Comparison of ENCODE assay signal across 20 cellular contexts in the genomic region with DNA sequence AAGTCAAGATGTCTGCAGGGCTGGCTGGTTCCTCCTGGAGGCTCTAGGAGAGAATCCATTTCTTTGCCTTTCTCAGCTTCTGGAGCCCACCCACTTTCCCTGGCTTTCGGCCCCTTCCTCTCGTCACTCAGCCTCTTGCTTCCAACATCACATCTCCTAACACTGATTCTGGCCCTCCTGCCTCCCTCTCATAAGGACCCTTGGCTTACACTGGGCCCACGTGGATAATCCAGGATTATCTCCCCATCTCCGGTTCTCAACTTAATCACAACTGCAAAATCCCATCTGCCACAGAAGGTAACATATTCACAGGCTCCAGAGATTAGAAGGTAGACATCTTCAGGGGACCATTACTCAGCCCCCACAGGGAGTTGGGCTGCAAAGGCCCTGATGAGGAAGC.
DNase-seq lines count a peak whose midpoint lies in the region; ATAC-seq, FAIRE-seq and TF ChIP-seq lines count a peak whose summit lies in the region.
"Had no signal": no experiment of that assay in that cellular context is flagged by ENCODE, and none has a peak within 500 bp of the region (broad histone marks: within the 10 kb centered on the region; RNA-seq: fewer than 3 reads in every experiment).

No MANE protein-coding gene starts in this region.

- in situ Hi-C loops in IMR-90 (cut with MboI; ENCODE audit: low sequenced_read_pairs): no loop called here

- dilution Hi-C loops in IMR-90 (cut with HindIII; ENCODE audit: low sequenced_read_pairs, unreplicated experiment): no loop called here

- TF ChIP-seq RAD21 in IMR-90 (IDR thresholded peaks at IDR 0.05; ENCODE audit: low read length): no peak

- no peaks in the 10 kb centered on the region; a peak in 1 of 22 replicates for H4K20me1 ChIP-seq in BLaER1 treated with 17β-estradiol and CSF1 and Interleukin-3, amounts not matched to agents 10 nM and 100 nM
- no peaks in the 10 kb centered on the region for H4K20me1 ChIP-seq in IMR-90 (ENCODE audit: insufficient read depth, low read length)

- WGBS in IMR-90 (ENCODE audit: extremely low coverage in 2 of 2, insufficient read length in 1 of 2), 2 experiments: 100% methylated on average over 2 of the region's 4 CpGs; no CpG with 5 or more reads in 1 of the 2 experiments
- WGBS in endodermal cell (ENCODE audit: insufficient coverage in 1 of 2, insufficient read length in 1 of 2), 2 experiments: 89 to 100% methylated on average over 3 to 4 of the region's 4 CpGs
- WGBS in pancreas, 2 donors: 47 to 60% methylated on average over 4 of the region's 4 CpGs

- H3K4me3 ChIP-seq in BLaER1 treated with 17β-estradiol and CSF1 and Interleukin-3, amounts not matched to agents 10 nM and 100 nM: peak overlapping the region; percentile 10 to 73 (median 57); a peak in 18 of 20 replicates
- H3K4me3 ChIP-seq in IMR-90 (ENCODE audit: insufficient read depth, low read depth, low read length) (no peak overlapping the region), endodermal cell (ENCODE audit: low read length) (no peak overlapping the region), pancreas (no peak overlapping the region)
- H3K4me3 ChIP-seq: psoas muscle, vagina had no signal

- intact Hi-C loops in IMR-90 (cut with micrococcal nuclease): no loop called here
- intact Hi-C loops in posterior vena cava (cut with DNase I): no loop called here
- intact Hi-C loops in activated naive CD4-positive, alpha-beta T cell treated with anti-CD3 and anti-CD28 coated beads for 36 hours (cut with micrococcal nuclease): loop anchor here (5.0 kb wide), 1 partner anchor 110 kb away; no protein-coding TSS in a partner anchor
- intact Hi-C loops in pancreas (cut with DNase I): no loop called here

- peaks cover 0 to 7% of the 10 kb centered on the region in 2 experiments; a peak in 1 of 4 replicates for H3K79me1 ChIP-seq in IMR-90 (ENCODE audit: low read depth in 1 of 2, low read length in 2 of 2)

- no peak overlapping the region for H3K4me3 Mint-ChIP-seq in endodermal cell
- H3K4me3 Mint-ChIP-seq in activated naive CD4-positive, alpha-beta T cell treated with anti-CD3 and anti-CD28 coated beads for 36 hours: no peak overlapping the region
- H3K4me3 Mint-ChIP-seq: T-helper 1 cell treated with Interleukin-12 subunit alpha and Interleukin-12 subunit beta and Interleukin-4 antibody, amounts not matched to agents 30 μg/mL and 1 μg/mL, for 36 hours had no signal

- H3K27me3 Mint-ChIP-seq in endodermal cell (ENCODE audit: insufficient read depth): no peaks in the 10 kb centered on the region
- H3K27me3 Mint-ChIP-seq in activated naive CD4-positive, alpha-beta T cell treated with anti-CD3 and anti-CD28 coated beads for 36 hours (ENCODE audit: low read depth): peaks cover 29% of the 10 kb centered on the region

- no peak overlapping the region for H4K5ac ChIP-seq in IMR-90 (ENCODE audit: low read depth, low read length)

- ATAC-seq in IMR-90 (ENCODE audit: low read depth) (no peak), pancreas (no peak)
- ATAC-seq: HepG2, psoas muscle had no signal

- no peak for FAIRE-seq in pancreas (lab: Jason Lieb, UNC)
- FAIRE-seq: colon, frontal cortex, HepG2 had no signal

- H3K27me3 ChIP-seq in BLaER1 treated with 17β-estradiol and CSF1 and Interleukin-3, amounts not matched to agents 10 nM and 100 nM: no peaks in the 10 kb centered on the region
- H3K27me3 ChIP-seq in IMR-90 (ENCODE audit: control insufficient read depth, insufficient read depth, low read length) (no peaks in the 10 kb centered on the region), endodermal cell (ENCODE audit: control insufficient read depth, insufficient read depth, low read length, poor library complexity, severe bottlenecking) (no peaks in the 10 kb centered on the region), pancreas (no peaks in the 10 kb centered on the region)
- H3K27me3 ChIP-seq: vagina had no signal

- H3K56ac ChIP-seq in IMR-90 (ENCODE audit: extremely low read depth, insufficient read depth, low read length): no peak overlapping the region

- peaks cover 13% of the 10 kb centered on the region for H3K9me3 Mint-ChIP-seq in endodermal cell
- no peaks in the 10 kb centered on the region for H3K9me3 Mint-ChIP-seq in activated naive CD4-positive, alpha-beta T cell treated with anti-CD3 and anti-CD28 coated beads for 36 hours
- H3K9me3 Mint-ChIP-seq: T-helper 1 cell treated with Interleukin-12 subunit alpha and Interleukin-12 subunit beta and Interleukin-4 antibody, amounts not matched to agents 30 μg/mL and 1 μg/mL, for 36 hours had no signal

- TF ChIP-seq CTCF in IMR-90 (conservative IDR thresholded peaks at IDR 0.05; ENCODE audit: low read depth, low read length) (no peak), endodermal cell (conservative IDR thresholded peaks at IDR 0.05) (no peak), pancreas (IDR thresholded peaks at IDR 0.05) (no peak)

- peak overlapping the region; percentile 67 for H2BK20ac ChIP-seq in IMR-90 (ENCODE audit: low read depth, low read length)

- peak overlapping the region; percentile 82 for H2AK5ac ChIP-seq in IMR-90 (ENCODE audit: low read depth, low read length)

- DNase-seq in IMR-90: no peak
- no peak for DNase-seq in endodermal cell
- peak; percentile 17 for DNase-seq in posterior vena cava (ENCODE audit: low spot score)
- DNase-seq in dermis blood vessel endothelial cell: no peak
- no peak for DNase-seq in anterior cingulate cortex (lab: John Stamatoyannopoulos, UW)
- no peak for DNase-seq in activated naive CD4-positive, alpha-beta T cell treated with anti-CD3 and anti-CD28 coated beads for 36 hours
- no peak for DNase-seq in pancreas
- DNase-seq: Caco-2; naive thymus-derived CD4-positive, alpha-beta T cell; NCI-H187 treated with DMSO at 0.1 percent for 48 hours; NCI-H345; psoas muscle; stimulated activated naive CD4-positive, alpha-beta T cell had no signal

- peaks cover 90 to 98% (median 95%) of the 10 kb centered on the region in 10 experiments for H3K4me1 ChIP-seq in BLaER1 treated with 17β-estradiol and CSF1 and Interleukin-3, amounts not matched to agents 10 nM and 100 nM
- H3K4me1 ChIP-seq in IMR-90 (ENCODE audit: control insufficient read depth, insufficient read depth, low read length) (peaks cover 30% of the 10 kb centered on the region), endodermal cell (ENCODE audit: control insufficient read depth, insufficient read depth, low read length) (no peaks in the 10 kb centered on the region), pancreas (peaks cover 0 to 4% (median 0%) of the 10 kb centered on the region in 3 donors)
- H3K4me1 ChIP-seq: Caco-2 had no signal

- H3K23ac ChIP-seq in IMR-90 (ENCODE audit: low read depth, low read length): no peak overlapping the region

- H4K8ac ChIP-seq in IMR-90 (ENCODE audit: low read depth in 2 of 2, low read length in 2 of 2): peak overlapping the region in 1 of 2 experiments; percentile 5; a peak in 1 of 4 replicates

- no TSS peak for BruUV-seq in IMR-90 (replicated peaks; lab: Mats Ljungman, UMichigan)

- no peak overlapping the region for H2BK5ac ChIP-seq in IMR-90 (ENCODE audit: low read depth, low read length, poor library complexity, severe bottlenecking)

- H3K4ac ChIP-seq in IMR-90 (ENCODE audit: low read depth, low read length): peak overlapping the region; percentile 58

- CTCF ChIA-PET in IMR-90 (lab: Yijun Ruan, JAX): no interaction called here
- CTCF ChIA-PET in activated naive CD4-positive, alpha-beta T cell treated with anti-CD3 and anti-CD28 coated beads for 36 hours (lab: Charles Lee): no interaction called here

- TF ChIP-seq POLR2A in IMR-90 (IDR thresholded peaks at IDR 0.05; ENCODE audit: low read depth, low read length): no peak

- peak overlapping the region; percentile 19; the same call in 1 of the 2 replicates for H3K14ac ChIP-seq in IMR-90 (replicated peaks; ENCODE audit: low read depth, low read length)

- no peak overlapping the region for H2AFZ ChIP-seq in IMR-90 (replicated peaks; ENCODE audit: low read length, poor library complexity)

- H4K91ac ChIP-seq in IMR-90 (ENCODE audit: insufficient read depth, low read depth, low read length): 0 out of 2 replicates have a peak overlapping the region, but pooled peaks have one; percentile 17

- peaks cover 41% of the 10 kb centered on the region for H3K4me1 Mint-ChIP-seq in endodermal cell
- peaks cover 33% of the 10 kb centered on the region for H3K4me1 Mint-ChIP-seq in activated naive CD4-positive, alpha-beta T cell treated with anti-CD3 and anti-CD28 coated beads for 36 hours (ENCODE audit: low read depth)

- peak overlapping the region; percentile 7; the same call in 1 of the 3 replicates for H2BK15ac ChIP-seq in IMR-90 (ENCODE audit: low read depth, low read length)

- POLR2A ChIA-PET in IMR-90 (lab: Charles Lee; ENCODE audit: unreplicated experiment): no interaction called here

- H3K9me3 ChIP-seq in BLaER1 treated with 17β-estradiol and CSF1 and Interleukin-3, amounts not matched to agents 10 nM and 100 nM (replicated peaks in 1 of 11): no peaks in the 10 kb centered on the region
- H3K9me3 ChIP-seq in IMR-90 (ENCODE audit: control insufficient read depth, insufficient read depth, low read length) (no peaks in the 10 kb centered on the region; the same call in 1 of the 2 replicates), endodermal cell (ENCODE audit: control insufficient read depth, low read length) (peaks cover 4% of the 10 kb centered on the region), pancreas (no peaks in the 10 kb centered on the region)
- H3K9me3 ChIP-seq: Caco-2, psoas muscle, vagina had no signal

- H3K9ac ChIP-seq in BLaER1 treated with 17β-estradiol and CSF1 and Interleukin-3, amounts not matched to agents 10 nM and 100 nM: peak overlapping the region; percentile 82 to 97 (median 93); a peak in 21 of 22 replicates
- H3K9ac ChIP-seq in IMR-90 (ENCODE audit: low read depth, low read length): no peak overlapping the region
- H3K9ac ChIP-seq in endodermal cell (ENCODE audit: extremely low read depth, low read length, poor library complexity, severe bottlenecking): no peak overlapping the region

- peak overlapping the region; percentile 77 for H2BK120ac ChIP-seq in IMR-90 (ENCODE audit: low read depth, low read length)

- H3K4me2 ChIP-seq in BLaER1 treated with 17β-estradiol and CSF1 and Interleukin-3, amounts not matched to agents 10 nM and 100 nM: peak overlapping the region; percentile 91 to 99 (median 98)
- no peak overlapping the region for H3K4me2 ChIP-seq in IMR-90 (ENCODE audit: low read depth, low read length)

- H3K9me1 ChIP-seq in IMR-90 (ENCODE audit: insufficient read depth, low read length): peaks cover 15% of the 10 kb centered on the region

- H2AK9ac ChIP-seq in IMR-90 (replicated peaks; ENCODE audit: low read depth, low read length, poor library complexity): peak overlapping the region; percentile 66

- H3K36me3 Mint-ChIP-seq in endodermal cell (ENCODE audit: low read depth): no peaks in the 10 kb centered on the region
- no peaks in the 10 kb centered on the region for H3K36me3 Mint-ChIP-seq in activated naive CD4-positive, alpha-beta T cell treated with anti-CD3 and anti-CD28 coated beads for 36 hours (ENCODE audit: low read depth)
- H3K36me3 Mint-ChIP-seq: naive thymus-derived CD4-positive, alpha-beta T cell had no signal

- H3K36me3 ChIP-seq in BLaER1 treated with 17β-estradiol and CSF1 and Interleukin-3, amounts not matched to agents 10 nM and 100 nM: peaks cover 0 to 11% (median 1%) of the 10 kb centered on the region in 11 experiments; a peak in 7 of 22 replicates
- H3K36me3 ChIP-seq in IMR-90 (ENCODE audit: control insufficient read depth, insufficient read depth, low read length): no peaks in the 10 kb centered on the region
- H3K36me3 ChIP-seq in endodermal cell (ENCODE audit: control insufficient read depth, insufficient read depth, low read length): no peaks in the 10 kb centered on the region
- H3K36me3 ChIP-seq in pancreas: no peaks in the 10 kb centered on the region
- H3K36me3 ChIP-seq: vagina had no signal

- peak overlapping the region; percentile 91 for H3K27ac Mint-ChIP-seq in endodermal cell
- H3K27ac Mint-ChIP-seq in activated naive CD4-positive, alpha-beta T cell treated with anti-CD3 and anti-CD28 coated beads for 36 hours: no peak overlapping the region
- H3K27ac Mint-ChIP-seq: T-helper 1 cell treated with Interleukin-12 subunit alpha and Interleukin-12 subunit beta and Interleukin-4 antibody, amounts not matched to agents 30 μg/mL and 1 μg/mL, for 36 hours had no signal

- peak overlapping the region; percentile 21; the same call in 1 of the 2 replicates for H3K18ac ChIP-seq in IMR-90 (ENCODE audit: low read depth, low read length)

- H3K27ac ChIP-seq in BLaER1 treated with 17β-estradiol and CSF1 and Interleukin-3, amounts not matched to agents 10 nM and 100 nM: peak overlapping the region; percentile 93 to 100 (median 98); a peak in 21 of 22 replicates
- H3K27ac ChIP-seq in IMR-90 (ENCODE audit: insufficient read depth, low read length): no peak overlapping the region
- H3K27ac ChIP-seq in endodermal cell (ENCODE audit: low read depth, low read length): no peak overlapping the region
- no peak overlapping the region for H3K27ac ChIP-seq in pancreas
- H3K27ac ChIP-seq: epithelial cell of prostate, psoas muscle had no signal

Comparison
In these comparisons a context has a peak if more than half of its experiments do, and no peak if none do; other contexts are left out.
1. H3K27ac ChIP-seq: peak in BLaER1 treated with 17β-estradiol and CSF1 and Interleukin-3, amounts not matched to agents 10 nM and 100 nM (11 of 11); none in IMR-90 (single experiment), endodermal cell (single experiment) and pancreas (0 of 4).
2. H3K4me3 ChIP-seq: peak in BLaER1 treated with 17β-estradiol and CSF1 and Interleukin-3, amounts not matched to agents 10 nM and 100 nM (10 of 10); none in IMR-90 (single experiment), endodermal cell (single experiment) and pancreas (0 of 4).
3. H3K9ac ChIP-seq: peak in BLaER1 treated with 17β-estradiol and CSF1 and Interleukin-3, amounts not matched to agents 10 nM and 100 nM (11 of 11); none in IMR-90 (single experiment) and endodermal cell (single experiment).